Comparison of ENCODE assay signal across 8 cellular contexts in the genomic region with DNA sequence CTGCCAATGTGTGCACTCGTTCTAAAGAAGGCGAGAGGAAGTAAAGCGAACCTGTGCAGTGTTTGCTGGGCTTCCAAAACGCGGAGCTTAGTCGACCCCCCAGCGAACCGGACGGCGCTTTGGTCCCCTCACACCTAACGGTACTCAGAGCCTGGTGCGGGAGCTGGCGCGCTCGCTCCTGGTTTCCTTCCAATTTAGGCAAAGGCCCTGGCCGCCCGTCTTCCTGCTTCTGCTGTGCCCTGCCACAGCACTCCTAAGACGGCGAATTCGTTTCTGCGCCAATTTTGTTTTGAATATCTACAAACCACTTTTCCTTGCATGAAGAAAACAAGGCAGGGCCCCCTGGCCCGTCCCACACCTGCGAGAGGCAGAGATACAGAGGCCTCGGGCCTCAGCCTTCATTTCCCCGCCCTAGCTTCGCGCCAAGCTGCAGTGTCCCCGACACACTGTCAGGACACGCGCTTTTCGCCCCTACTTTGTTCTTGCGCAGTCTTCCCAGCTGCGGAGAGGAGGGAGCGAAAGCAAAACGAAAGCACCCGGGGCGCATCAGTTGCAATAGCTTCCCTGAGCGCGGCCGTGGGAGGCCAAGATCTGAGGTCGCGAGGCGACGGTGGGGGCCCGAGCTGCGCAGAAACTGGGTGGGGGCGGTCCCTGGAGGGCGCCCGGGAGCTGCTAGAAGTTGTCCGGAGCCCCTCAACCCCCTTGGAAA.
A peak's percentile ranks its signal among the peaks of the same experiment; 100 is the strongest.
DNase-seq lines count a peak whose midpoint lies in the region; ATAC-seq and TF ChIP-seq lines count a peak whose summit lies in the region.

No MANE protein-coding gene starts in this region.

- H3K4me3 ChIP-seq in epithelial cell of proximal tubule (ENCODE audit: low read depth, low read length) (peak overlapping the region; percentile 49), urinary bladder (ENCODE audit: low read depth, low read length) (peak overlapping the region; percentile 32)

- CTCF ChIA-PET in activated CD8-positive, alpha-beta T cell treated with anti-CD3 and anti-CD28 coated beads for 36 hours (lab: Charles Lee), result interaction anchor here (0.8 to 8.2 kb wide), 5 partner anchors 23 to 292 kb away, joined by 3 to 82 read pairs (median 5); a partner anchor contains a TSS

- no peaks in the 10 kb centered on the region for H3K4me1 ChIP-seq in urinary bladder (ENCODE audit: insufficient read depth)

- H3K9me3 Mint-ChIP-seq in activated CD8-positive, alpha-beta T cell treated with anti-CD3 and anti-CD28 coated beads for 36 hours, result no peaks in the 10 kb centered on the region
- H3K9me3 Mint-ChIP-seq in nephron, result no peaks in the 10 kb centered on the region

- intact Hi-C loops in activated CD8-positive, alpha-beta T cell treated with anti-CD3 and anti-CD28 coated beads for 36 hours (cut with micrococcal nuclease), result loop anchor here (10.0 kb wide), 1 partner anchor 238 kb away; no protein-coding TSS in a partner anchor

- WGBS in urinary bladder, result 35% methylated on average over 50 of the region's 50 CpGs

- H3K36me3 Mint-ChIP-seq in activated CD8-positive, alpha-beta T cell treated with anti-CD3 and anti-CD28 coated beads for 36 hours (ENCODE audit: low read depth), result peaks cover 9% of the 10 kb centered on the region
- peaks cover 5% of the 10 kb centered on the region for H3K36me3 Mint-ChIP-seq in nephron (ENCODE audit: low read depth)

- ATAC-seq in activated CD8-positive, alpha-beta T cell treated with anti-CD3 and anti-CD28 coated beads for 36 hours, result no peak

- DNase-seq in GM13977 (ENCODE audit: low spot score) (peak; percentile 43), epithelial cell of proximal tubule (ENCODE audit: low read depth) (no peak), NCI-H82 (lab: John Stamatoyannopoulos, UW) (no peak), NCI-H2029 (lab: John Stamatoyannopoulos, UW) (no peak), SKM-1 (lab: John Stamatoyannopoulos, UW; ENCODE audit: unreplicated experiment) (no peak)
- DNase-seq in activated CD8-positive, alpha-beta T cell treated with anti-CD3 and anti-CD28 coated beads for 36 hours, result peak; percentile 72

- POLR2A ChIA-PET in activated CD8-positive, alpha-beta T cell treated with anti-CD3 and anti-CD28 coated beads for 36 hours (lab: Charles Lee), result interaction anchor here (0.6 to 4.9 kb wide), 10 partner anchors 19 to 476 kb away, joined by 3 to 79 read pairs (median 3); no protein-coding TSS in a partner anchor

- peaks cover 40% of the 10 kb centered on the region for H3K27me3 Mint-ChIP-seq in activated CD8-positive, alpha-beta T cell treated with anti-CD3 and anti-CD28 coated beads for 36 hours
- H3K27me3 Mint-ChIP-seq in nephron (ENCODE audit: low read depth), result peaks cover 70% of the 10 kb centered on the region

- H3K4me1 Mint-ChIP-seq in activated CD8-positive, alpha-beta T cell treated with anti-CD3 and anti-CD28 coated beads for 36 hours (ENCODE audit: low read depth), result peaks cover 59% of the 10 kb centered on the region
- peaks cover 68% of the 10 kb centered on the region for H3K4me1 Mint-ChIP-seq in nephron

- H3K27ac Mint-ChIP-seq in activated CD8-positive, alpha-beta T cell treated with anti-CD3 and anti-CD28 coated beads for 36 hours, result peak overlapping the region; percentile 85
- peak overlapping the region; percentile 88 to 99 (median 92) for H3K27ac Mint-ChIP-seq in nephron

- no peaks in the 10 kb centered on the region for H3K36me3 ChIP-seq in urinary bladder (ENCODE audit: insufficient read depth)

- TF ChIP-seq CTCF in GM13977 (IDR thresholded peaks at IDR 0.05; ENCODE audit: extremely low read depth, insufficient read depth, missing control alignments) (no peak), epithelial cell of proximal tubule (conservative IDR thresholded peaks at IDR 0.05; ENCODE audit: low read depth, low read length) (no peak), nephron (IDR thresholded peaks at IDR 0.05; ENCODE audit: unreplicated experiment in 3 of 3) (peak in 1 of 3 experiments; percentile 12)
- TF ChIP-seq CTCF in activated CD8-positive, alpha-beta T cell treated with anti-CD3 and anti-CD28 coated beads for 36 hours (IDR thresholded peaks at IDR 0.05), result no peak

- peak overlapping the region; percentile 12 for H3K27ac ChIP-seq in urinary bladder (ENCODE audit: low read depth)

- peak overlapping the region; percentile 80 for H3K4me3 Mint-ChIP-seq in activated CD8-positive, alpha-beta T cell treated with anti-CD3 and anti-CD28 coated beads for 36 hours
- H3K4me3 Mint-ChIP-seq in nephron, result peak overlapping the region; percentile 81 to 90 (median 82)

- in situ Hi-C loops in GM13977 (cut with MboI; ENCODE audit: low pct_unique_long_range_greater_than_20kb, low sequenced_read_pairs, unreplicated experiment), result no loop called here

Comparison
In these comparisons a context has a peak if more than half of its experiments do, and no peak if none do; other contexts are left out.
1. DNase-seq: peak in GM13977 (single experiment) and activated CD8-positive, alpha-beta T cell treated with anti-CD3 and anti-CD28 coated beads for 36 hours (single experiment); none in epithelial cell of proximal tubule (single experiment), NCI-H82 (single experiment), NCI-H2029 (single experiment) and SKM-1 (single experiment).